ENCODE assay signal across 16 cellular contexts in genomic region chr6:10347561-10348327, GRCh38.
DNase-seq lines count a peak whose midpoint lies in the region; ATAC-seq and TF ChIP-seq lines count a peak whose summit lies in the region.
"Had no signal": no experiment of that assay in that cellular context is flagged by ENCODE, and none has a peak within 500 bp of the region (broad histone marks: within the 10 kb centered on the region; RNA-seq: fewer than 3 reads in every experiment).

No MANE protein-coding gene starts in this region.

- POLR2A ChIA-PET in MCF 10A (lab: Yijun Ruan, JAX) = interaction anchor here (0.8 to 2.3 kb wide), 8 partner anchors 13 to 184 kb away, joined by 3 to 9 read pairs (median 4); partner anchors contain the start of gene TFAP2A

- TF ChIP-seq CTCF in MCF 10A (IDR thresholded peaks at IDR 0.05; ENCODE audit: unreplicated experiment) = no peak
- no peak for TF ChIP-seq CTCF in breast epithelium (IDR thresholded peaks at IDR 0.05)
- TF ChIP-seq CTCF in GM20000 (IDR thresholded peaks at IDR 0.05; ENCODE audit: extremely low read depth, missing control alignments) = no peak
- TF ChIP-seq CTCF in stomach (IDR thresholded peaks at IDR 0.05) = no peak

- H3K4me3 ChIP-seq in breast epithelium (no peak overlapping the region), stomach (no peak overlapping the region)
- H3K4me3 ChIP-seq: cardiac muscle cell, SK-N-MC had no signal

- CTCF ChIA-PET in MCF 10A (lab: Yijun Ruan, JAX) = interaction anchor here (0.6 to 0.8 kb wide), 5 partner anchors 20 to 362 kb away, joined by 3 read pairs; no protein-coding TSS in a partner anchor

- H3K27ac Mint-ChIP-seq in MCF 10A (ENCODE audit: low read depth, unreplicated experiment) = peak overlapping the region; percentile 59

- H3K9me3 Mint-ChIP-seq in MCF 10A (ENCODE audit: unreplicated experiment) = no peaks in the 10 kb centered on the region

- peak; percentile 87 for DNase-seq in MCF 10A (ENCODE audit: unreplicated experiment)
- DNase-seq in breast epithelium (ENCODE audit: low spot score in 2 of 2) = no peak
- DNase-seq in RKO (ENCODE audit: low spot score) = peak; percentile 62
- peak; percentile 63 for DNase-seq in glomerular visceral epithelial cell (ENCODE audit: extremely low spot score)
- DNase-seq in GM20000 (ENCODE audit: low spot score) = no peak
- DNase-seq in dermis blood vessel endothelial cell = no peak
- DNase-seq in stomach = no peak
- DNase-seq: activated CD8-positive, alpha-beta memory T cell treated with anti-CD3 and anti-CD28 coated beads for 24 hours; activated gamma-delta T cell treated with Interleukin-2 at 50 U/mL for 16 hours; Calu3; NCI-H2171 treated with DMSO at 0.1 percent for 48 hours; stimulated activated CD4-positive, alpha-beta T cell treated with anti-CD3 and anti-CD28 coated beads, Interleukin-2, amount 100 ng/mL, for 48 hours had no signal

- peak overlapping the region in 1 of 2 donors; percentile 7 for H3K27ac ChIP-seq in breast epithelium
- no peak overlapping the region for H3K27ac ChIP-seq in stomach
- H3K27ac ChIP-seq: cardiac muscle cell, SK-N-MC, VCaP had no signal

- intact Hi-C loops in MCF 10A (cut with micrococcal nuclease) (no loop called here), breast epithelium (cut with DNase I; ENCODE audit: low total_unique reads) (no loop called here), stomach (cut with DNase I; ENCODE audit: low total_unique reads) (no loop called here)

- no peak overlapping the region for H3K4me3 Mint-ChIP-seq in MCF 10A (ENCODE audit: unreplicated experiment)

- no peaks in the 10 kb centered on the region for H3K36me3 Mint-ChIP-seq in MCF 10A (ENCODE audit: insufficient read depth, unreplicated experiment)

- H3K27me3 ChIP-seq in breast epithelium (no peaks in the 10 kb centered on the region), stomach (no peaks in the 10 kb centered on the region)
- H3K27me3 ChIP-seq: cardiac muscle cell had no signal

- H3K9me3 ChIP-seq in breast epithelium (peaks cover 0 to 2% of the 10 kb centered on the region in 2 donors), stomach (peaks cover 0 to 1% (median 0%) of the 10 kb centered on the region in 4 donors)

- no peaks in the 10 kb centered on the region for H3K27me3 Mint-ChIP-seq in MCF 10A (ENCODE audit: insufficient read depth, unreplicated experiment)

- 85 to 90% (median 86%) methylated on average over 11 of the region's 11 CpGs for WGBS in stomach, 5 donors

- H3K36me3 ChIP-seq in breast epithelium (no peaks in the 10 kb centered on the region), stomach (no peaks in the 10 kb centered on the region)
- H3K36me3 ChIP-seq: cardiac muscle cell had no signal

- BruUV-seq in MCF 10A (replicated peaks; lab: Mats Ljungman, UMichigan) = no TSS peak

- TF ChIP-seq POLR2A in breast epithelium (IDR thresholded peaks at IDR 0.05) = no peak
- TF ChIP-seq POLR2A in stomach (IDR thresholded peaks at IDR 0.05) = no peak

- peaks cover 12% of the 10 kb centered on the region for H3K4me1 Mint-ChIP-seq in MCF 10A (ENCODE audit: insufficient read depth, unreplicated experiment)

- TF ChIP-seq EP300 in stomach (IDR thresholded peaks at IDR 0.05) = no peak

- no peaks in the 10 kb centered on the region for H3K4me1 ChIP-seq in breast epithelium
- peaks cover 0 to 5% (median 0%) of the 10 kb centered on the region in 4 donors for H3K4me1 ChIP-seq in stomach

- ATAC-seq in HG03095 (IDR thresholded peaks at IDR 0.05; ENCODE audit: unreplicated experiment) = no peak

Comparison
In these comparisons a context has a peak if more than half of its experiments do, and no peak if none do; other contexts are left out.
1. DNase-seq: peak in MCF 10A (single experiment), RKO (single experiment) and glomerular visceral epithelial cell (single experiment); none in breast epithelium (0 of 2), GM20000 (single experiment), dermis blood vessel endothelial cell (single experiment) and stomach (single experiment).